ENCODE assay signal across 41 cellular contexts in the genomic region with DNA sequence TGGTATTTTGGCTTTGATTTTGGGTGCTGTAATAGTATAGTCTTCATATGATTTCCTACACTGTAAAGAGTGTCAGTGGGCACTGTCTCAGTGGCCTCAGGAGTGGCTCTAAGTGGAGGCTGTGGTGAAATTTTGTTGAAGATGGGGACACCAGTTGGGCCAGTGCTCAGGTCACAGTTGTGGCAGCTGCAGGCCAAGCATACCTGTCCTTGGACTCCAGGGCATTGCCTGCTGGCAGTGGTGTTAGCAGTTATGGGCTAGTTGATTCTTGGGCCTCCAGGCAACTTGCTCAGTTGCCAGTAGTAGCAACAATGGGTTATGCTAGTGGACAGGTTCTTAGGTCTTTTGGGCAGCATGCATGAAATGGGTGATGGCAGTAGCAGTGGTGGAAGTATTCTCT. TPM values are rescaled to one million over a fixed set of nuclear protein-coding genes. Genes with fewer than 3 reads are reported as not detected.
"Had no signal": no experiment of that assay in that cellular context is flagged by ENCODE, and none has a peak within 500 bp of the region (broad histone marks: within the 10 kb centered on the region; RNA-seq: fewer than 3 reads in every experiment).

No MANE protein-coding gene starts in this region.

- H3K36me3 Mint-ChIP-seq: activated CD4-positive, alpha-beta memory T cell treated with anti-CD3 and anti-CD28 coated beads for 36 hours; activated naive CD4-positive, alpha-beta T cell treated with anti-CD3 and anti-CD28 coated beads, Interleukin-2, amount 50 U/mL, for 72 hours; activated naive CD8-positive, alpha-beta T cell treated with anti-CD3 and anti-CD28 coated beads for 36 hours; WTC11 had no signal

- H3K9me3 ChIP-seq: adrenal gland, body of pancreas, breast epithelium had no signal

- ATAC-seq: activated CD4-positive, alpha-beta T cell treated with anti-CD3 and anti-CD28 coated beads for 36 hours; activated CD4-positive, CD25-positive, alpha-beta regulatory T cell treated with anti-CD3 and anti-CD28 coated beads, Interleukin-2, amount 50 U/mL, for 24 hours; activated CD8-positive, alpha-beta T cell treated with anti-CD3 and anti-CD28 coated beads for 36 hours; activated naive CD4-positive, alpha-beta T cell treated with anti-CD3 and anti-CD28 coated beads, Interleukin-2, amount 50 U/mL, for 72 hours; activated T-cell treated with anti-CD3 and anti-CD28 coated beads, Interleukin-2, amount 50 U/mL, for 4 hours; activated T-cell treated with anti-CD3 and anti-CD28 coated beads, Interleukin-2, amount 50 U/mL, for 72 hours; activated T-helper 17 cell treated with anti-CD3 and anti-CD28 coated beads, Interleukin-2, amount 50 U/mL, for 72 hours; body of pancreas; WTC11 had no signal

- H3K4me3 Mint-ChIP-seq: activated CD4-positive, alpha-beta memory T cell treated with anti-CD3 and anti-CD28 coated beads for 36 hours; activated CD4-positive, alpha-beta T cell treated with anti-CD3 and anti-CD28 coated beads for 36 hours; activated CD4-positive, alpha-beta T cell treated with anti-CD3 and anti-CD28 coated beads, Interleukin-2, amount 10 ng/mL, durations not matched to agents 7 days and 5 days; activated CD8-positive, alpha-beta T cell treated with anti-CD3 and anti-CD28 coated beads for 36 hours; activated naive CD4-positive, alpha-beta T cell treated with anti-CD3 and anti-CD28 coated beads for 36 hours; activated naive CD8-positive, alpha-beta T cell treated with anti-CD3 and anti-CD28 coated beads for 36 hours; activated T-cell treated with anti-CD3 and anti-CD28 coated beads, Interleukin-2, amount 50 U/mL, for 4 hours; activated T-cell treated with anti-CD3 and anti-CD28 coated beads, Interleukin-2, amount 50 U/mL, for 72 hours; activated T-helper 1 cell treated with anti-CD3 and anti-CD28 coated beads, Interleukin-12 subunit alpha, Interleukin-12 subunit beta, Interleukin-2, Interleukin-4 antibody, amounts not matched to agents 30 ng/mL and 10 ng/mL and 1 ng/mL, durations not matched to agents 14 hours and 24 hours and 36 hours; activated T-helper 17 cell treated with anti-CD3 and anti-CD28 coated beads, Interleukin-2, amount 50 U/mL, for 72 hours; T-helper 1 cell treated with Interleukin-12 subunit alpha and Interleukin-12 subunit beta and Interleukin-4 antibody, amounts not matched to agents 30 μg/mL and 1 μg/mL, for 36 hours; T-helper 2 cell treated with Interferon-gamma antibody and Interleukin-4, amounts not matched to agents 5 μg/mL and 100 μg/mL, for 36 hours; WTC11 had no signal

- H3K27ac ChIP-seq: adrenal gland, body of pancreas, brain microvascular endothelial cell, breast epithelium, WERI-Rb-1 had no signal

- H3K9me3 Mint-ChIP-seq: activated CD4-positive, alpha-beta T cell treated with anti-CD3 and anti-CD28 coated beads, Interleukin-2, amount 10 ng/mL, durations not matched to agents 7 days and 5 days; activated CD8-positive, alpha-beta T cell treated with anti-CD3 and anti-CD28 coated beads for 36 hours; activated naive CD4-positive, alpha-beta T cell treated with anti-CD3 and anti-CD28 coated beads for 36 hours; activated T-cell treated with anti-CD3 and anti-CD28 coated beads, Interleukin-2, amount 50 U/mL, for 4 hours; activated T-cell treated with anti-CD3 and anti-CD28 coated beads, Interleukin-2, amount 50 U/mL, for 72 hours; activated T-helper 1 cell treated with anti-CD3 and anti-CD28 coated beads, Interleukin-12 subunit alpha, Interleukin-12 subunit beta, Interleukin-2, Interleukin-4 antibody, amounts not matched to agents 30 ng/mL and 10 ng/mL and 1 ng/mL, durations not matched to agents 14 hours and 24 hours and 36 hours; activated T-helper 17 cell treated with anti-CD3 and anti-CD28 coated beads, Interleukin-2, amount 50 U/mL, for 72 hours; T-helper 1 cell treated with Interleukin-12 subunit alpha and Interleukin-12 subunit beta and Interleukin-4 antibody, amounts not matched to agents 30 μg/mL and 1 μg/mL, for 36 hours; T-helper 2 cell treated with Interferon-gamma antibody and Interleukin-4, amounts not matched to agents 5 μg/mL and 100 μg/mL, for 36 hours had no signal

- DNase-seq: activated CD4-positive, alpha-beta memory T cell treated with anti-CD3 and anti-CD28 coated beads for 36 hours; activated CD4-positive, alpha-beta T cell treated with anti-CD3 and anti-CD28 coated beads for 1 hour; activated CD4-positive, alpha-beta T cell treated with anti-CD3 and anti-CD28 coated beads for 36 hours; activated CD4-positive, alpha-beta T cell treated with anti-CD3 and anti-CD28 coated beads for 48 hours; activated CD4-positive, alpha-beta T cell treated with anti-CD3 and anti-CD28 coated beads, Interleukin-2, amount 10 ng/mL, durations not matched to agents 7 days and 5 days; activated CD4-positive, alpha-beta T cell treated with anti-CD3 and anti-CD28 coated beads, Interleukin-2, amount 50 U/mL, for 4 hours; activated CD4-positive, CD25-positive, alpha-beta regulatory T cell; activated CD8-positive, alpha-beta memory T cell treated with anti-CD3 and anti-CD28 coated beads, Interleukin-2, amount 50 U/mL, for 4 hours; activated CD8-positive, alpha-beta T cell treated with anti-CD3 and anti-CD28 coated beads for 36 hours; activated effector memory CD4-positive, alpha-beta T cell treated with anti-CD3 and anti-CD28 coated beads, Interleukin-2, amount 50 U/mL, for 16 hours; activated gamma-delta T cell treated with Interleukin-2 at 50 U/mL for 16 hours; activated naive CD4-positive, alpha-beta T cell; activated naive CD4-positive, alpha-beta T cell treated with anti-CD3 and anti-CD28 coated beads for 36 hours; activated naive CD4-positive, alpha-beta T cell treated with anti-CD3 and anti-CD28 coated beads, Interleukin-2, amount 50 U/mL, for 16 hours; activated naive CD8-positive, alpha-beta T cell treated with anti-CD3 and anti-CD28 coated beads for 36 hours; activated T-cell treated with anti-CD3 and anti-CD28 coated beads for 4 hours; activated T-cell treated with anti-CD3 and anti-CD28 coated beads, Interleukin-2, amount 50 U/mL, for 1 hour; activated T-cell treated with anti-CD3 and anti-CD28 coated beads, Interleukin-2, amount 50 U/mL, for 4 hours; activated T-cell treated with anti-CD3 and anti-CD28 coated beads, Interleukin-2, amount 50 U/mL, for 72 hours; adrenal gland; amniotic stem cell; aorta; body of pancreas; brain microvascular endothelial cell; central memory CD4-positive, alpha-beta T cell; T-helper 1 cell; T-helper 2 cell; T-helper 9 cell; WERI-Rb-1 had no signal

- H3K4me1 Mint-ChIP-seq: activated CD4-positive, alpha-beta T cell treated with anti-CD3 and anti-CD28 coated beads for 36 hours; activated CD4-positive, alpha-beta T cell treated with anti-CD3 and anti-CD28 coated beads, Interleukin-2, amount 10 ng/mL, durations not matched to agents 7 days and 5 days; activated naive CD8-positive, alpha-beta T cell treated with anti-CD3 and anti-CD28 coated beads for 36 hours; activated T-helper 17 cell treated with anti-CD3 and anti-CD28 coated beads, Interleukin-2, amount 50 U/mL, for 72 hours; WTC11 had no signal

- H3K4me1 ChIP-seq: adrenal gland, body of pancreas, breast epithelium had no signal

- H3K36me3 ChIP-seq: adrenal gland, brain microvascular endothelial cell, breast epithelium, WERI-Rb-1 had no signal

- H3K27ac Mint-ChIP-seq: activated CD4-positive, alpha-beta memory T cell treated with anti-CD3 and anti-CD28 coated beads for 36 hours; activated CD4-positive, alpha-beta T cell treated with anti-CD3 and anti-CD28 coated beads for 36 hours; activated CD4-positive, alpha-beta T cell treated with anti-CD3 and anti-CD28 coated beads, Interleukin-2, amount 10 ng/mL, durations not matched to agents 7 days and 5 days; activated CD8-positive, alpha-beta T cell treated with anti-CD3 and anti-CD28 coated beads for 36 hours; activated naive CD4-positive, alpha-beta T cell treated with anti-CD3 and anti-CD28 coated beads for 36 hours; activated naive CD4-positive, alpha-beta T cell treated with anti-CD3 and anti-CD28 coated beads, Interleukin-2, amount 50 U/mL, for 72 hours; activated naive CD8-positive, alpha-beta T cell treated with anti-CD3 and anti-CD28 coated beads for 36 hours; activated T-cell treated with anti-CD3 and anti-CD28 coated beads, Interleukin-2, amount 50 U/mL, for 72 hours; activated T-helper 1 cell treated with anti-CD3 and anti-CD28 coated beads, Interleukin-12 subunit alpha, Interleukin-12 subunit beta, Interleukin-2, Interleukin-4 antibody, amounts not matched to agents 30 ng/mL and 10 ng/mL and 1 ng/mL, durations not matched to agents 14 hours and 24 hours and 36 hours; activated T-helper 17 cell treated with anti-CD3 and anti-CD28 coated beads, Interleukin-2, amount 50 U/mL, for 72 hours; T-helper 1 cell treated with Interleukin-12 subunit alpha and Interleukin-12 subunit beta and Interleukin-4 antibody, amounts not matched to agents 30 μg/mL and 1 μg/mL, for 36 hours; T-helper 2 cell treated with Interferon-gamma antibody and Interleukin-4, amounts not matched to agents 5 μg/mL and 100 μg/mL, for 36 hours; WTC11 had no signal

- H3K27me3 ChIP-seq: body of pancreas, brain microvascular endothelial cell had no signal

- FAIRE-seq: astrocyte, TTC549 had no signal

- H3K4me3 ChIP-seq: adrenal gland, body of pancreas, breast epithelium had no signal

RNA-seq across cellular contexts. Expression of gene SLC22A25, which starts 39.2 kb away (rescaled TPM):
- total RNA-seq: activated CD4-positive, alpha-beta memory T cell treated with anti-CD3 and anti-CD28 coated beads for 36 hours; activated CD4-positive, alpha-beta T cell treated with anti-CD3 and anti-CD28 coated beads for 36 hours; activated CD4-positive, alpha-beta T cell treated with anti-CD3 and anti-CD28 coated beads, Interleukin-2, amount 10 ng/mL, durations not matched to agents 7 days and 5 days; activated CD8-positive, alpha-beta memory T cell treated with anti-CD3 and anti-CD28 coated beads for 36 hours; activated CD8-positive, alpha-beta T cell treated with anti-CD3 and anti-CD28 coated beads for 36 hours; activated naive CD4-positive, alpha-beta T cell treated with anti-CD3 and anti-CD28 coated beads for 36 hours; activated naive CD4-positive, alpha-beta T cell treated with anti-CD3 and anti-CD28 coated beads, Interleukin-2, amount 50 U/mL, for 72 hours; activated naive CD8-positive, alpha-beta T cell treated with anti-CD3 and anti-CD28 coated beads for 36 hours; activated T-cell treated with anti-CD3 and anti-CD28 coated beads, Interleukin-2, amount 50 U/mL, for 4 hours; activated T-cell treated with anti-CD3 and anti-CD28 coated beads, Interleukin-2, amount 50 U/mL, for 72 hours; activated T-helper 1 cell treated with anti-CD3 and anti-CD28 coated beads, Interleukin-12 subunit alpha, Interleukin-12 subunit beta, Interleukin-2, Interleukin-4 antibody, amounts not matched to agents 30 ng/mL and 10 ng/mL and 1 ng/mL, durations not matched to agents 14 hours and 24 hours and 36 hours; activated T-helper 17 cell treated with anti-CD3 and anti-CD28 coated beads, Interleukin-2, amount 50 U/mL, for 72 hours; aorta; astrocyte; body of pancreas; cardiac septum; WTC11 had no signal
- polyA plus RNA-seq: adrenal gland, aorta had no signal
